Comparison of ENCODE assay signal across 18 cellular contexts in genomic region chr6:14119764-14120163, GRCh38. TPM values are rescaled to one million over a fixed set of nuclear protein-coding genes. Genes with fewer than 3 reads are reported as not detected.
DNase-seq lines count a peak whose midpoint lies in the region; ATAC-seq and TF ChIP-seq lines count a peak whose summit lies in the region.
"Had no signal": no experiment of that assay in that cellular context is flagged by ENCODE, and none has a peak within 500 bp of the region (broad histone marks: within the 10 kb centered on the region; RNA-seq: fewer than 3 reads in every experiment).

No MANE protein-coding gene starts in this region.

- H3K9me3 ChIP-seq in OCI-LY7 (ENCODE audit: low read length) = no peaks in the 10 kb centered on the region

- intact Hi-C loops in OCI-LY7 (cut with micrococcal nuclease; ENCODE audit: unreplicated experiment) = loop anchor here (10.0 kb wide), 1 partner anchor 305 kb away; the partner anchor contains the start of gene MCUR1

- POLR2A ChIA-PET in OCI-LY7 (lab: Charles Lee) = interaction anchor here (0.6 to 3.5 kb wide), 2 partner anchors 8 to 25 kb away, joined by 3 to 12 read pairs; no protein-coding TSS in a partner anchor

- H3K4me1 ChIP-seq in OCI-LY7 (ENCODE audit: insufficient read depth, low read length, poor library complexity, severe bottlenecking) = peaks cover 52% of the 10 kb centered on the region

- H3K27me3 Mint-ChIP-seq in stimulated activated naive CD8-positive, alpha-beta T cell treated with anti-CD3 and anti-CD28 coated beads, Interleukin-15, Interleukin-2, amounts not matched to agents 100 ng/mL and 50 ng/mL, for 24 hours = no peaks in the 10 kb centered on the region

- peak overlapping the region; percentile 83 for H3K4me2 ChIP-seq in OCI-LY7 (ENCODE audit: low read length)

- no peak overlapping the region for H3K27ac ChIP-seq in OCI-LY7 (ENCODE audit: low read depth, low read length, poor library complexity, severe bottlenecking)
- H3K27ac ChIP-seq: coronary artery, epithelial cell of prostate, HL-60 had no signal

- H3K4me3 ChIP-seq in OCI-LY7 (ENCODE audit: low read depth, low read length, poor library complexity, severe bottlenecking) (peak overlapping the region; percentile 95), fibroblast of villous mesenchyme (ENCODE audit: low read depth, low read length) (no peak overlapping the region)
- H3K4me3 ChIP-seq: coronary artery had no signal

- no peak overlapping the region for H3K27ac Mint-ChIP-seq in stimulated activated naive CD8-positive, alpha-beta T cell treated with anti-CD3 and anti-CD28 coated beads, Interleukin-15, Interleukin-2, amounts not matched to agents 100 ng/mL and 50 ng/mL, for 24 hours

- H3K9me2 ChIP-seq in OCI-LY7 (ENCODE audit: insufficient read depth, low read length) = no peaks in the 10 kb centered on the region

- H3K4me3 Mint-ChIP-seq in stimulated activated naive CD8-positive, alpha-beta T cell treated with anti-CD3 and anti-CD28 coated beads, Interleukin-15, Interleukin-2, amounts not matched to agents 100 ng/mL and 50 ng/mL, for 24 hours = peak overlapping the region; percentile 94

- no peak for DNase-seq in stimulated activated naive CD8-positive, alpha-beta T cell treated with anti-CD3 and anti-CD28 coated beads, Interleukin-15, Interleukin-2, amounts not matched to agents 100 U/mL and 50 U/mL, for 24 hours
- no peak for DNase-seq in OCI-LY7 (ENCODE audit: low spot score)
- peak; percentile 59 for DNase-seq in fibroblast of villous mesenchyme (ENCODE audit: low read depth)
- no peak for DNase-seq in dermis blood vessel endothelial cell
- no peak for DNase-seq in NCI-H2227 (lab: John Stamatoyannopoulos, UW; ENCODE audit: unreplicated experiment)
- no peak for DNase-seq in HuH-7 (ENCODE audit: low spot score)
- DNase-seq: activated naive CD4-positive, alpha-beta T cell; KG1; NCI-H1092; NCI-H748 treated with DMSO at 0.1 percent for 48 hours; substantia nigra had no signal

- peaks cover 44% of the 10 kb centered on the region; the same call in 1 of the 2 replicates for H3K79me2 ChIP-seq in OCI-LY7 (ENCODE audit: insufficient read depth, low read depth, low read length)

- peaks cover 65% of the 10 kb centered on the region for H3K4me1 Mint-ChIP-seq in stimulated activated naive CD8-positive, alpha-beta T cell treated with anti-CD3 and anti-CD28 coated beads, Interleukin-15, Interleukin-2, amounts not matched to agents 100 ng/mL and 50 ng/mL, for 24 hours (ENCODE audit: low read depth)

- no peak overlapping the region for H2AFZ ChIP-seq in OCI-LY7 (ENCODE audit: low read length)

- no TSS peak for BruUV-seq in OCI-LY7 (replicated peaks; lab: Mats Ljungman, UMichigan)

- no peaks in the 10 kb centered on the region for H4K20me1 ChIP-seq in OCI-LY7 (ENCODE audit: insufficient read depth, low read length)

- no peak for ATAC-seq in stimulated activated naive CD8-positive, alpha-beta T cell treated with anti-CD3 and anti-CD28 coated beads, Interleukin-15, Interleukin-2, amounts not matched to agents 100 U/mL and 50 U/mL, for 24 hours
- no peak for ATAC-seq in HG03565 (IDR thresholded peaks at IDR 0.05; ENCODE audit: unreplicated experiment)
- ATAC-seq: Panc1, SK-N-SH treated with all-trans-retinoic acid at 6 μM for 48 hours had no signal

- TF ChIP-seq CTCF in OCI-LY7 (conservative IDR thresholded peaks at IDR 0.05; ENCODE audit: low read length) = no peak
- TF ChIP-seq CTCF in fibroblast of villous mesenchyme (IDR thresholded peaks at IDR 0.05; ENCODE audit: insufficient read depth, low read depth, low read length) = no peak

- peaks cover 61% of the 10 kb centered on the region for H3K36me3 Mint-ChIP-seq in stimulated activated naive CD8-positive, alpha-beta T cell treated with anti-CD3 and anti-CD28 coated beads, Interleukin-15, Interleukin-2, amounts not matched to agents 100 ng/mL and 50 ng/mL, for 24 hours (ENCODE audit: low read depth)

- CTCF ChIA-PET in OCI-LY7 (lab: Charles Lee; ENCODE audit: unreplicated experiment) = no interaction called here

- peaks cover 45% of the 10 kb centered on the region for H3K36me3 ChIP-seq in OCI-LY7 (ENCODE audit: insufficient read depth, low read length)

- H3K9me3 Mint-ChIP-seq in stimulated activated naive CD8-positive, alpha-beta T cell treated with anti-CD3 and anti-CD28 coated beads, Interleukin-15, Interleukin-2, amounts not matched to agents 100 ng/mL and 50 ng/mL, for 24 hours = no peaks in the 10 kb centered on the region

RNA-seq across cellular contexts. Expression of gene CD83, which starts 2.2 kb away (rescaled TPM):
- total RNA-seq in OCI-LY7 (2014; rRNA removed; shearing (Covaris generic)) = 26.2 and 29.7 TPM in 2 replicates
- 12.1 and 15.0 TPM in 2 replicates for total RNA-seq in OCI-LY7 (2022)
- 0.32 and 0.86 TPM in 2 replicates for total RNA-seq in fibroblast of villous mesenchyme
- total RNA-seq in dermis blood vessel endothelial cell = 2.9 and 5.3 TPM in 2 replicates
